Comparison of ENCODE assay signal across 1 cellular context in the genomic region with DNA sequence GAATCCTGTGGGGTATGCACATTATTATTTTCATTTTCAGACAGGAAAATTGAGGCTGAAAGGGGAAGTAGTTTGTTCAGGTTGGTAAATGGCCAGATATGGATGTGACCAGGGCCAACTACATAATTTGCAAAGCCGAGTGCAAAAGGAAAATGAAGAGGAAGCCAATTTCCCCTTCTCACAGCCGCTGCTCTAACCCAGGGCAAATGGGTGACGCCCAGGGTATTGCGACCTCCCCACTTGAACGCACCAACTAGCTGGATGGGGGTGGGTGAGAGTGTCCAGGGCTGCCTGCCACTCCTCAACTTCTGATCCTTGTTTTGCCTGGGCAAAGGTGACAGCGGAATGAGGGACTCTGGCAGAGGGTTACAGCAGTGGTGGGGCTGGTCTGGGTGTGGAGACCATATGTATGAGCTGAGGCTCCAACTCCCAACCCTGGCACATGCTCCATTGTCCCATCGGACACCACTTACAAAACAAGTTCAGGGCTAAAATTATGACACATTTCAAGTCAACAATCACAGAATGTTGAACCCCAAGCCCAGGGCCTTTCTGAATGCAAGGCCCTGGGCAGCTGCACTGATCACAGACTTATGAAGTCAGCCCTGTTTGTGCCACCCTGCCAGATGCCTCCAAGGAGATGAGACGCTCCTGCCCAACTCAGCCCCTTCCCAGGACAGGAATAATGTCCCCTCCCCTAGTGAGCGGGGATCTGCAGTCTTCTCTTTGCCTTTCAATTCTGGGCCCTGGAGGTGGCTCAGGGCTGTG.
TF ChIP-seq lines count a peak whose summit lies in the region.

No MANE protein-coding gene starts in this region.

TF ChIP-seq in endothelial cell of umbilical vein, 7 proteins besides CTCF, POLR2A, EP300 and RAD21:
- TF ChIP-seq EZH2 (IDR thresholded peaks at IDR 0.05; ENCODE audit: borderline replicate concordance, low read depth, low read length, severe bottlenecking) (no peak), MYC (IDR thresholded peaks at IDR 0.05; ENCODE audit: low read depth, low read length) (no peak), GATA2 (IDR thresholded peaks at IDR 0.05; ENCODE audit: insufficient read depth, insufficient read length, low read depth, low read length) (no peak), POLR2AphosphoS5 (IDR thresholded peaks at IDR 0.05; ENCODE audit: insufficient read depth, low read depth, low read length) (no peak), FOS (IDR thresholded peaks at IDR 0.05; ENCODE audit: borderline replicate concordance, insufficient read depth, low read length) (no peak), JUN (IDR thresholded peaks at IDR 0.05; ENCODE audit: borderline replicate concordance, insufficient read depth, insufficient read length, low read depth) (no peak)
- TF ChIP-seq, protein P1, sequence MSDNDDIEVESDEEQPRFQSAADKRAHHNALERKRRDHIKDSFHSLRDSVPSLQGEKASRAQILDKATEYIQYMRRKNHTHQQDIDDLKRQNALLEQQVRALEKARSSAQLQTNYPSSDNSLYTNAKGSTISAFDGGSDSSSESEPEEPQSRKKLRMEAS (IDR thresholded peaks at IDR 0.05; ENCODE audit: insufficient read depth, insufficient read length), result no peak
